ENCODE assay signal across 2 cellular contexts in genomic region chr16:74922150-74923138, GRCh38.
TF ChIP-seq lines count a peak whose summit lies in the region.

No MANE protein-coding gene starts in this region.

TF ChIP-seq in GM12878, 131 proteins besides CTCF, POLR2A, EP300 and RAD21:
- no peak for TF ChIP-seq SPI1 (IDR thresholded peaks at IDR 0.05; ENCODE audit: borderline replicate concordance, insufficient read depth, low read depth, low read length)
- TF ChIP-seq JUND (IDR thresholded peaks at IDR 0.05; ENCODE audit: low read depth, low read length), result no peak
- no peak for TF ChIP-seq TCF12 (IDR thresholded peaks at IDR 0.05; ENCODE audit: low read depth, low read length)
- no peak for TF ChIP-seq YY1 (IDR thresholded peaks at IDR 0.05; ENCODE audit: low read depth, low read length)
- no peak for TF ChIP-seq ZBTB33 (IDR thresholded peaks at IDR 0.05)
- TF ChIP-seq BMI1 (IDR thresholded peaks at IDR 0.05; ENCODE audit: borderline replicate concordance), result no peak
- TF ChIP-seq EZH2 (IDR thresholded peaks at IDR 0.05; ENCODE audit: borderline replicate concordance, control insufficient read depth, low read depth, low read length), result no peak
- no peak for TF ChIP-seq SMARCA5 (IDR thresholded peaks at IDR 0.05)
- no peak for TF ChIP-seq NR2C2 (IDR thresholded peaks at IDR 0.05; ENCODE audit: borderline replicate concordance, control insufficient read depth, insufficient read length, low read depth)
- TF ChIP-seq MTA3 (IDR thresholded peaks at IDR 0.05; ENCODE audit: borderline replicate concordance, low read length), result no peak
- no peak for TF ChIP-seq TARDBP (IDR thresholded peaks at IDR 0.05; ENCODE audit: borderline replicate concordance)
- no peak for TF ChIP-seq IRF4 (IDR thresholded peaks at IDR 0.05; ENCODE audit: low read depth, low read length)
- no peak for TF ChIP-seq ESRRA (IDR thresholded peaks at IDR 0.05; ENCODE audit: low read length)
- TF ChIP-seq, protein P1, sequence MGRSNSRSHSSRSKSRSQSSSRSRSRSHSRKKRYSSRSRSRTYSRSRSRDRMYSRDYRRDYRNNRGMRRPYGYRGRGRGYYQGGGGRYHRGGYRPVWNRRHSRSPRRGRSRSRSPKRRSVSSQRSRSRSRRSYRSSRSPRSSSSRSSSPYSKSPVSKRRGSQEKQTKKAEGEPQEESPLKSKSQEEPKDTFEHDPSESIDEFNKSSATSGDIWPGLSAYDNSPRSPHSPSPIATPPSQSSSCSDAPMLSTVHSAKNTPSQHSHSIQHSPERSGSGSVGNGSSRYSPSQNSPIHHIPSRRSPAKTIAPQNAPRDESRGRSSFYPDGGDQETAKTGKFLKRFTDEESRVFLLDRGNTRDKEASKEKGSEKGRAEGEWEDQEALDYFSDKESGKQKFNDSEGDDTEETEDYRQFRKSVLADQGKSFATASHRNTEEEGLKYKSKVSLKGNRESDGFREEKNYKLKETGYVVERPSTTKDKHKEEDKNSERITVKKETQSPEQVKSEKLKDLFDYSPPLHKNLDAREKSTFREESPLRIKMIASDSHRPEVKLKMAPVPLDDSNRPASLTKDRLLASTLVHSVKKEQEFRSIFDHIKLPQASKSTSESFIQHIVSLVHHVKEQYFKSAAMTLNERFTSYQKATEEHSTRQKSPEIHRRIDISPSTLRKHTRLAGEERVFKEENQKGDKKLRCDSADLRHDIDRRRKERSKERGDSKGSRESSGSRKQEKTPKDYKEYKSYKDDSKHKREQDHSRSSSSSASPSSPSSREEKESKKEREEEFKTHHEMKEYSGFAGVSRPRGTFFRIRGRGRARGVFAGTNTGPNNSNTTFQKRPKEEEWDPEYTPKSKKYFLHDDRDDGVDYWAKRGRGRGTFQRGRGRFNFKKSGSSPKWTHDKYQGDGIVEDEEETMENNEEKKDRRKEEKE (IDR thresholded peaks at IDR 0.05), result no peak
- TF ChIP-seq BCL11A (IDR thresholded peaks at IDR 0.05; ENCODE audit: low read depth, low read length), result no peak
- TF ChIP-seq STAT3 (IDR thresholded peaks at IDR 0.05; ENCODE audit: low read depth, low read length), result no peak
- TF ChIP-seq, protein P2, sequence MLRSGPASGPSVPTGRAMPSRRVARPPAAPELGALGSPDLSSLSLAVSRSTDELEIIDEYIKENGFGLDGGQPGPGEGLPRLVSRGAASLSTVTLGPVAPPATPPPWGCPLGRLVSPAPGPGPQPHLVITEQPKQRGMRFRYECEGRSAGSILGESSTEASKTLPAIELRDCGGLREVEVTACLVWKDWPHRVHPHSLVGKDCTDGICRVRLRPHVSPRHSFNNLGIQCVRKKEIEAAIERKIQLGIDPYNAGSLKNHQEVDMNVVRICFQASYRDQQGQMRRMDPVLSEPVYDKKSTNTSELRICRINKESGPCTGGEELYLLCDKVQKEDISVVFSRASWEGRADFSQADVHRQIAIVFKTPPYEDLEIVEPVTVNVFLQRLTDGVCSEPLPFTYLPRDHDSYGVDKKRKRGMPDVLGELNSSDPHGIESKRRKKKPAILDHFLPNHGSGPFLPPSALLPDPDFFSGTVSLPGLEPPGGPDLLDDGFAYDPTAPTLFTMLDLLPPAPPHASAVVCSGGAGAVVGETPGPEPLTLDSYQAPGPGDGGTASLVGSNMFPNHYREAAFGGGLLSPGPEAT (IDR thresholded peaks at IDR 0.05; ENCODE audit: low read depth), result no peak

TF ChIP-seq in HepG2, 621 proteins besides CTCF, POLR2A, EP300 and RAD21 (continues in another document):
- TF ChIP-seq, protein P3, sequence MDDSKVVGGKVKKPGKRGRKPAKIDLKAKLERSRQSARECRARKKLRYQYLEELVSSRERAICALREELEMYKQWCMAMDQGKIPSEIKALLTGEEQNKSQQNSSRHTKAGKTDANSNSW (CRISPR knock-in tag; IDR thresholded peaks at IDR 0.05; ENCODE audit: borderline replicate concordance), result no peak
- TF ChIP-seq, protein P4, sequence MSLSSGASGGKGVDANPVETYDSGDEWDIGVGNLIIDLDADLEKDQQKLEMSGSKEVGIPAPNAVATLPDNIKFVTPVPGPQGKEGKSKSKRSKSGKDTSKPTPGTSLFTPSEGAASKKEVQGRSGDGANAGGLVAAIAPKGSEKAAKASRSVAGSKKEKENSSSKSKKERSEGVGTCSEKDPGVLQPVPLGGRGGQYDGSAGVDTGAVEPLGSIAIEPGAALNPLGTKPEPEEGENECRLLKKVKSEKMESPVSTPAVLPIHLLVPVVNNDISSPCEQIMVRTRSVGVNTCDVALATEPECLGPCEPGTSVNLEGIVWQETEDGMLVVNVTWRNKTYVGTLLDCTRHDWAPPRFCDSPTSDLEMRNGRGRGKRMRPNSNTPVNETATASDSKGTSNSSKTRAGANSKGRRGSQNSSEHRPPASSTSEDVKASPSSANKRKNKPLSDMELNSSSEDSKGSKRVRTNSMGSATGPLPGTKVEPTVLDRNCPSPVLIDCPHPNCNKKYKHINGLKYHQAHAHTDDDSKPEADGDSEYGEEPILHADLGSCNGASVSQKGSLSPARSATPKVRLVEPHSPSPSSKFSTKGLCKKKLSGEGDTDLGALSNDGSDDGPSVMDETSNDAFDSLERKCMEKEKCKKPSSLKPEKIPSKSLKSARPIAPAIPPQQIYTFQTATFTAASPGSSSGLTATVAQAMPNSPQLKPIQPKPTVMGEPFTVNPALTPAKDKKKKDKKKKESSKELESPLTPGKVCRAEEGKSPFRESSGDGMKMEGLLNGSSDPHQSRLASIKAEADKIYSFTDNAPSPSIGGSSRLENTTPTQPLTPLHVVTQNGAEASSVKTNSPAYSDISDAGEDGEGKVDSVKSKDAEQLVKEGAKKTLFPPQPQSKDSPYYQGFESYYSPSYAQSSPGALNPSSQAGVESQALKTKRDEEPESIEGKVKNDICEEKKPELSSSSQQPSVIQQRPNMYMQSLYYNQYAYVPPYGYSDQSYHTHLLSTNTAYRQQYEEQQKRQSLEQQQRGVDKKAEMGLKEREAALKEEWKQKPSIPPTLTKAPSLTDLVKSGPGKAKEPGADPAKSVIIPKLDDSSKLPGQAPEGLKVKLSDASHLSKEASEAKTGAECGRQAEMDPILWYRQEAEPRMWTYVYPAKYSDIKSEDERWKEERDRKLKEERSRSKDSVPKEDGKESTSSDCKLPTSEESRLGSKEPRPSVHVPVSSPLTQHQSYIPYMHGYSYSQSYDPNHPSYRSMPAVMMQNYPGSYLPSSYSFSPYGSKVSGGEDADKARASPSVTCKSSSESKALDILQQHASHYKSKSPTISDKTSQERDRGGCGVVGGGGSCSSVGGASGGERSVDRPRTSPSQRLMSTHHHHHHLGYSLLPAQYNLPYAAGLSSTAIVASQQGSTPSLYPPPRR (CRISPR knock-in tag; IDR thresholded peaks at IDR 0.05; ENCODE audit: borderline replicate concordance), result no peak
- TF ChIP-seq PTBP1 (IDR thresholded peaks at IDR 0.05; ENCODE audit: low read depth, low read length, poor library complexity, severe bottlenecking), result no peak
- no peak for TF ChIP-seq SIN3B (IDR thresholded peaks at IDR 0.05; ENCODE audit: low read length)
- TF ChIP-seq ZNF607 (CRISPR knock-in tag; IDR thresholded peaks at IDR 0.05; ENCODE audit: borderline replicate concordance), result no peak
- TF ChIP-seq, protein P5, sequence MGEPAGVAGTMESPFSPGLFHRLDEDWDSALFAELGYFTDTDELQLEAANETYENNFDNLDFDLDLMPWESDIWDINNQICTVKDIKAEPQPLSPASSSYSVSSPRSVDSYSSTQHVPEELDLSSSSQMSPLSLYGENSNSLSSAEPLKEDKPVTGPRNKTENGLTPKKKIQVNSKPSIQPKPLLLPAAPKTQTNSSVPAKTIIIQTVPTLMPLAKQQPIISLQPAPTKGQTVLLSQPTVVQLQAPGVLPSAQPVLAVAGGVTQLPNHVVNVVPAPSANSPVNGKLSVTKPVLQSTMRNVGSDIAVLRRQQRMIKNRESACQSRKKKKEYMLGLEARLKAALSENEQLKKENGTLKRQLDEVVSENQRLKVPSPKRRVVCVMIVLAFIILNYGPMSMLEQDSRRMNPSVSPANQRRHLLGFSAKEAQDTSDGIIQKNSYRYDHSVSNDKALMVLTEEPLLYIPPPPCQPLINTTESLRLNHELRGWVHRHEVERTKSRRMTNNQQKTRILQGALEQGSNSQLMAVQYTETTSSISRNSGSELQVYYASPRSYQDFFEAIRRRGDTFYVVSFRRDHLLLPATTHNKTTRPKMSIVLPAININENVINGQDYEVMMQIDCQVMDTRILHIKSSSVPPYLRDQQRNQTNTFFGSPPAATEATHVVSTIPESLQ (CRISPR knock-in tag; conservative IDR thresholded peaks at IDR 0.05), result no peak
- TF ChIP-seq NR1H2 (CRISPR knock-in tag; IDR thresholded peaks at IDR 0.05; ENCODE audit: borderline replicate concordance, low read depth), result no peak
- peak; percentile 58; the same call in 1 of the 2 replicates for TF ChIP-seq ZNF740 (CRISPR knock-in tag; IDR thresholded peaks at IDR 0.05)
- TF ChIP-seq ZNF431 (CRISPR knock-in tag; IDR thresholded peaks at IDR 0.05; ENCODE audit: borderline replicate concordance, low read depth), result no peak
- TF ChIP-seq KDM3A (CRISPR knock-in tag; IDR thresholded peaks at IDR 0.05; ENCODE audit: low read depth), result no peak
- TF ChIP-seq ZSCAN20 (CRISPR knock-in tag; IDR thresholded peaks at IDR 0.05; ENCODE audit: borderline replicate concordance), result no peak
- TF ChIP-seq PAF1 (CRISPR knock-in tag; IDR thresholded peaks at IDR 0.05), result no peak
- no peak for TF ChIP-seq ATF4 (CRISPR knock-in tag; IDR thresholded peaks at IDR 0.05)
- TF ChIP-seq PHF5A (CRISPR knock-in tag; IDR thresholded peaks at IDR 0.05; ENCODE audit: low read depth, unreplicated experiment), result no peak
- TF ChIP-seq ZMYM3 (CRISPR knock-in tag; IDR thresholded peaks at IDR 0.05), result no peak
- TF ChIP-seq GABPA (IDR thresholded peaks at IDR 0.05; ENCODE audit: low read depth, low read length), result no peak
- no peak for TF ChIP-seq GABPA (CRISPR knock-in tag; IDR thresholded peaks at IDR 0.05; ENCODE audit: low read depth)
- TF ChIP-seq, protein P6, sequence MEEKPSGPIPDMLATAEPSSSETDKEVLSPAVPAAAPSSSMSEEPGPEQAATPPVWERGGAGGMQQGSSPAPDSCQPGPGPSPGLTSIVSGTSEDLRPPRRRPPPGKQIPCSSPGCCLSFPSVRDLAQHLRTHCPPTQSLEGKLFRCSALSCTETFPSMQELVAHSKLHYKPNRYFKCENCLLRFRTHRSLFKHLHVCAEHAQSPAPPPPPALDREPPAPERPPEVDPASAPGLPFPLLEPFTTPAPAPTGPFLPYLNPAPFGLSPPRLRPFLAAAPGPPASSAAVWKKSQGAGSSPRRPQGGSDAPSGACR (CRISPR knock-in tag; IDR thresholded peaks at IDR 0.05), result no peak
- no peak; the same call in 1 of the 2 replicates for TF ChIP-seq CHD4 (IDR thresholded peaks at IDR 0.05; ENCODE audit: borderline replicate concordance, low read length)
- TF ChIP-seq PHF21A (CRISPR knock-in tag; IDR thresholded peaks at IDR 0.05), result no peak; the same call in 1 of the 2 replicates
- no peak for TF ChIP-seq ZNF713 (CRISPR knock-in tag; IDR thresholded peaks at IDR 0.05)
- TF ChIP-seq HHEX (CRISPR knock-in tag; IDR thresholded peaks at IDR 0.05), result no peak
- no peak for TF ChIP-seq ZFP62 (CRISPR knock-in tag; IDR thresholded peaks at IDR 0.05)
- no peak for TF ChIP-seq ZNF446 (CRISPR knock-in tag; IDR thresholded peaks at IDR 0.05)
- no peak for TF ChIP-seq ZNF761 (CRISPR knock-in tag; conservative IDR thresholded peaks at IDR 0.05)
- no peak for TF ChIP-seq ZNF746 (CRISPR knock-in tag; IDR thresholded peaks at IDR 0.05)
- TF ChIP-seq IKZF1 (IDR thresholded peaks at IDR 0.05), result no peak
- TF ChIP-seq FOXM1 (CRISPR knock-in tag; IDR thresholded peaks at IDR 0.05), result no peak
- no peak for TF ChIP-seq SALL2 (CRISPR knock-in tag; IDR thresholded peaks at IDR 0.05)
- TF ChIP-seq, protein P7, sequence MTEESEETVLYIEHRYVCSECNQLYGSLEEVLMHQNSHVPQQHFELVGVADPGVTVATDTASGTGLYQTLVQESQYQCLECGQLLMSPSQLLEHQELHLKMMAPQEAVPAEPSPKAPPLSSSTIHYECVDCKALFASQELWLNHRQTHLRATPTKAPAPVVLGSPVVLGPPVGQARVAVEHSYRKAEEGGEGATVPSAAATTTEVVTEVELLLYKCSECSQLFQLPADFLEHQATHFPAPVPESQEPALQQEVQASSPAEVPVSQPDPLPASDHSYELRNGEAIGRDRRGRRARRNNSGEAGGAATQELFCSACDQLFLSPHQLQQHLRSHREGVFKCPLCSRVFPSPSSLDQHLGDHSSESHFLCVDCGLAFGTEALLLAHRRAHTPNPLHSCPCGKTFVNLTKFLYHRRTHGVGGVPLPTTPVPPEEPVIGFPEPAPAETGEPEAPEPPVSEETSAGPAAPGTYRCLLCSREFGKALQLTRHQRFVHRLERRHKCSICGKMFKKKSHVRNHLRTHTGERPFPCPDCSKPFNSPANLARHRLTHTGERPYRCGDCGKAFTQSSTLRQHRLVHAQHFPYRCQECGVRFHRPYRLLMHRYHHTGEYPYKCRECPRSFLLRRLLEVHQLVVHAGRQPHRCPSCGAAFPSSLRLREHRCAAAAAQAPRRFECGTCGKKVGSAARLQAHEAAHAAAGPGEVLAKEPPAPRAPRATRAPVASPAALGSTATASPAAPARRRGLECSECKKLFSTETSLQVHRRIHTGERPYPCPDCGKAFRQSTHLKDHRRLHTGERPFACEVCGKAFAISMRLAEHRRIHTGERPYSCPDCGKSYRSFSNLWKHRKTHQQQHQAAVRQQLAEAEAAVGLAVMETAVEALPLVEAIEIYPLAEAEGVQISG (CRISPR knock-in tag; IDR thresholded peaks at IDR 0.05), result no peak
- TF ChIP-seq ZNF362 (CRISPR knock-in tag; IDR thresholded peaks at IDR 0.05; ENCODE audit: borderline replicate concordance), result no peak
- no peak for TF ChIP-seq ZNF253 (CRISPR knock-in tag; IDR thresholded peaks at IDR 0.05; ENCODE audit: borderline replicate concordance)
- no peak for TF ChIP-seq ZNF12 (CRISPR knock-in tag; IDR thresholded peaks at IDR 0.05)
- 0 out of 2 replicates have a peak, but pooled peaks have one; percentile 42 for TF ChIP-seq ZNF343 (CRISPR knock-in tag; IDR thresholded peaks at IDR 0.05)
- TF ChIP-seq, protein P8, sequence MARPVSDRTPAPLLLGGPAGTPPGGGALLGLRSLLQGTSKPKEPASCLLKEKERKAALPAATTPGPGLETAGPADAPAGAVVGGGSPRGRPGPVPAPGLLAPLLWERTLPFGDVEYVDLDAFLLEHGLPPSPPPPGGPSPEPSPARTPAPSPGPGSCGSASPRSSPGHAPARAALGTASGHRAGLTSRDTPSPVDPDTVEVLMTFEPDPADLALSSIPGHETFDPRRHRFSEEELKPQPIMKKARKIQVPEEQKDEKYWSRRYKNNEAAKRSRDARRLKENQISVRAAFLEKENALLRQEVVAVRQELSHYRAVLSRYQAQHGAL (CRISPR knock-in tag; IDR thresholded peaks at IDR 0.05; ENCODE audit: not compliant biosample characterization), result no peak
- TF ChIP-seq GZF1 (CRISPR knock-in tag; IDR thresholded peaks at IDR 0.05), result peak; percentile 19; the same call in 1 of the 2 replicates
